Comparison of ENCODE assay signal across 8 cellular contexts in the genomic region with DNA sequence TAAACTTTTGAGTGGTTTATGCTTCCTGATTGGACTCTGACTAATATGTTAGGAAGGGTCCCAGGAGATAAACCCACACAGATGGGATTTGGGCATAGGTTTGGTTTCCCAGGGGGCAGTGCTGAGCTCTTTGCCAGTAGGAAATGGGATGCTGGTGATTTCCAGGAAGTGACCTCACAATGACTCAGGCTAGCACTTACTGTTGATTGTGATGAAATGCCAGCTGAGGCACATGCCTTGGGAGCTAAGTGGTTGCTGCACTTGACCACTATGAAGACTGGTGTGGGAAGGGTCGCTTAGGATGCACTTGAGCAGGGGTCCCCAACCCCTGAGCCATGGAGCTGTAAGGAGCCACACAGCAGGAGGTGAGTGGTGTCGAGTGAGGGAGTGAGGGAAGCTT. TPM values are rescaled to one million over a fixed set of nuclear protein-coding genes. Genes with fewer than 3 reads are reported as not detected.
DNase-seq lines count a peak whose midpoint lies in the region; ATAC-seq and TF ChIP-seq lines count a peak whose summit lies in the region.
"Not testable (repeated sequence)": the region's sequence is repeated elsewhere in the genome, so short reads cannot be mapped to it uniquely, and the experiment has no call there.

No MANE protein-coding gene starts in this region.

- H3K27me3 ChIP-seq in RWPE2 (ENCODE audit: insufficient read depth, poor library complexity, severe bottlenecking) = not testable (repeated sequence)

- TF ChIP-seq CTCF in 22Rv1 (IDR thresholded peaks at IDR 0.05) (peak; percentile 28), RWPE2 (IDR thresholded peaks at IDR 0.05; ENCODE audit: poor library complexity, severe bottlenecking) (peak; percentile 40), cardiac fibroblast (IDR thresholded peaks at IDR 0.05; ENCODE audit: low read depth, low read length) (peak; percentile 16)
- TF ChIP-seq CTCF in nephron progenitor cell (IDR thresholded peaks at IDR 0.05) = not testable (repeated sequence)

- not testable (repeated sequence) for ATAC-seq in RWPE2 (ENCODE audit: low read depth); activated CD8-positive, alpha-beta memory T cell treated with anti-CD3 and anti-CD28 coated beads, Interleukin-2, amount 10 ng/mL, durations not matched to agents 7 days and 5 days

- not testable (repeated sequence) for H3K4me1 ChIP-seq in RWPE2 (ENCODE audit: insufficient read depth, poor library complexity, severe bottlenecking)

- H3K27ac ChIP-seq in 22Rv1; RWPE2 (ENCODE audit: poor library complexity, severe bottlenecking): not testable (repeated sequence)

- H3K36me3 Mint-ChIP-seq in activated CD8-positive, alpha-beta memory T cell treated with anti-CD3 and anti-CD28 coated beads, Interleukin-2, amount 10 ng/mL, durations not matched to agents 7 days and 5 days = not testable (repeated sequence)
- peaks cover 27% of the 10 kb centered on the region for H3K36me3 Mint-ChIP-seq in nephron progenitor cell (ENCODE audit: low read depth)

- not testable (repeated sequence) for H3K9me3 Mint-ChIP-seq in activated CD8-positive, alpha-beta memory T cell treated with anti-CD3 and anti-CD28 coated beads, Interleukin-2, amount 10 ng/mL, durations not matched to agents 7 days and 5 days (ENCODE audit: low read depth); nephron progenitor cell

- not testable (repeated sequence) for H3K27me3 Mint-ChIP-seq in activated CD8-positive, alpha-beta memory T cell treated with anti-CD3 and anti-CD28 coated beads, Interleukin-2, amount 10 ng/mL, durations not matched to agents 7 days and 5 days; nephron progenitor cell (ENCODE audit: low read depth, poor library complexity)

- H3K9me3 ChIP-seq in RWPE2 (ENCODE audit: severe bottlenecking) = not testable (repeated sequence)

- CTCF ChIA-PET in activated CD8-positive, alpha-beta memory T cell treated with anti-CD3 and anti-CD28 coated beads, Interleukin-2, amount 10 ng/mL, durations not matched to agents 7 days and 5 days (lab: Charles Lee) = not testable (repeated sequence)

- H3K4me3 Mint-ChIP-seq in activated CD8-positive, alpha-beta memory T cell treated with anti-CD3 and anti-CD28 coated beads, Interleukin-2, amount 10 ng/mL, durations not matched to agents 7 days and 5 days; nephron progenitor cell: not testable (repeated sequence)

- not testable (repeated sequence) for H3K4me3 ChIP-seq in RWPE2 (ENCODE audit: severe bottlenecking); cardiac fibroblast (replicated peaks in 1 of 2; ENCODE audit: low read depth in 2 of 2, low read length in 2 of 2)

- peak overlapping the region; percentile 62 for H3K27ac Mint-ChIP-seq in activated CD8-positive, alpha-beta memory T cell treated with anti-CD3 and anti-CD28 coated beads, Interleukin-2, amount 10 ng/mL, durations not matched to agents 7 days and 5 days
- H3K27ac Mint-ChIP-seq in nephron progenitor cell = peak overlapping the region; percentile 91

- H3K4me1 Mint-ChIP-seq in activated CD8-positive, alpha-beta memory T cell treated with anti-CD3 and anti-CD28 coated beads, Interleukin-2, amount 10 ng/mL, durations not matched to agents 7 days and 5 days; nephron progenitor cell: not testable (repeated sequence)

- peaks cover 26% of the 10 kb centered on the region for H3K36me3 ChIP-seq in RWPE2 (ENCODE audit: low read depth)

- DNase-seq in ELF-1 (ENCODE audit: low read depth, low spot score) (peak; percentile 14), LHCN-M2 (ENCODE audit: low read depth) (peak; percentile 87), cardiac fibroblast (ENCODE audit: low read depth in 2 of 2) (peak; percentile 50 to 83), fibroblast of the conjunctiva (ENCODE audit: low read depth) (peak; percentile 26)
- not testable (repeated sequence) for DNase-seq in RWPE2 (ENCODE audit: low spot score); activated CD8-positive, alpha-beta memory T cell treated with anti-CD3 and anti-CD28 coated beads, Interleukin-2, amount 10 ng/mL, durations not matched to agents 7 days and 5 days; nephron progenitor cell

RNA-seq across cellular contexts. Expression of a gene that starts 55.5 kb away (rescaled TPM):
- total RNA-seq in LHCN-M2 (2014; rRNA removed) = 21.9 and 47.6 TPM in 2 replicates
- 8.9 TPM for polyA plus RNA-seq in LHCN-M2 (2012)
- total RNA-seq in activated CD8-positive, alpha-beta memory T cell treated with anti-CD3 and anti-CD28 coated beads, Interleukin-2, amount 10 ng/mL, durations not matched to agents 7 days and 5 days = 10 to 100 TPM; 47.8 to 51.6 TPM
